In genomic region chr7:39950473-39951155, GRCh38 we compare ENCODE assay signal across 8 cellular contexts.
A peak's percentile ranks its signal among the peaks of the same experiment; 100 is the strongest.
DNase-seq lines count a peak whose midpoint lies in the region; ATAC-seq lines count a peak whose summit lies in the region.

No MANE protein-coding gene starts in this region.

- no peak for ATAC-seq in HG02763 (IDR thresholded peaks at IDR 0.05; ENCODE audit: unreplicated experiment)
- ATAC-seq in GM18873 (IDR thresholded peaks at IDR 0.05; ENCODE audit: low FRiP score, unreplicated experiment), result no peak

- DNase-seq in ELR (ENCODE audit: low read depth), result peak; percentile 64
- DNase-seq in HUDEP-2 (lab: John Stamatoyannopoulos, UW; ENCODE audit: unreplicated experiment in 76 of 76), result peak in 39 of 76 experiments; percentile 0 to 66 (median 32)
- peak; percentile 62 for DNase-seq in activated CD4-positive, CD25-positive, alpha-beta regulatory T cell treated with anti-CD3 and anti-CD28 coated beads, Interleukin-2, amount 50 U/mL, for 72 hours
- peak; percentile 40 for DNase-seq in central memory CD4-positive, alpha-beta T cell
- DNase-seq in kidney tubule cell (ENCODE audit: low spot score), result peak; percentile 58
- peak; percentile 11 to 21 for DNase-seq in stimulated activated CD4-positive, alpha-beta T cell treated with anti-CD3 and anti-CD28 coated beads, Interleukin-15, amount 100 ng/mL, for 48 hours (ENCODE audit: low read depth in 2 of 2)
